Comparison of ENCODE assay signal across 8 cellular contexts in the genomic region with DNA sequence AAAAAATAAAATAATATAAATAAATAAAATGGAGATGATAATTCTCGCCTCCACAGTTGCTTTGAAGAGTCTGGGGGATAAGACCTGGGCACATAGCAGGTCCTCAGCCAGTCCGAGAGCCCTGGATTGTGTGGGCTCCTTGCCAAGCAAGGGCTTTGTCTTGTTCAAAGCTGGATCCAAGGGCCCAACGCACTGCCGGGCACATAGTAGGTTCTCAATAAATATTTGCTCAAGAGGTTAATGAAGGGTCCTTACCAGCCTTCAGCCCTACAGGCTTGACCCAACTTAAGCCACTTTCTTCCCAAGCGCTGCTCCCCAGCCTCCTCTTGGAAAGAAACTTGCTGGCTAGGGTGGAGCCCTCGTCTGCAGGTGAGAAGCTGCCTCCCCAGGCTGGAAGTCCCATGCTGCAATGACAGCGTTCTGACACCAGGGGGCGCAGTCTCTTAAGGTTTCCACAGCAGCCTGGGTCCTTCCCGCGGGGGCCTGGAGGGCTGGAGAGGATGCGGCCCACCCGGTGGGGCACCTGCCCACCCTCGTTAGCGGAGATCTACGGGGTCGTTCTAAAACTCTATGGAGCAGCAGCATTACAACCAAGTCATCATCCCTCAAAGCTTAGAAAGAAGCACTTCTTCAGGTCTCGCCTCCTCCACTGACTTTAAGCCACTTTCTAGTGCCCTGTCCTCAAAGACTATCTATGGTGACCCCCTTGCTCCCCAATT.
DNase-seq lines count a peak whose midpoint lies in the region; ATAC-seq and TF ChIP-seq lines count a peak whose summit lies in the region.

No MANE protein-coding gene starts in this region.

- DNase-seq in BE2C: peak; percentile 75
- peak; percentile 34 to 86 for DNase-seq in HAP-1 (ENCODE audit: low spot score in 2 of 2)
- peak; percentile 83 for DNase-seq in NCI-H69 (lab: John Stamatoyannopoulos, UW)
- DNase-seq in activated CD4-positive, alpha-beta T cell treated with anti-CD3 and anti-CD28 coated beads, Interleukin-2, amount 50 U/mL, for 24 hours (ENCODE audit: low read depth in 1 of 2, low spot score in 1 of 2): peak; percentile 78 to 81
- DNase-seq in dermis blood vessel endothelial cell: peak; percentile 86
- DNase-seq in lung microvascular endothelial cell (ENCODE audit: low read depth in 2 of 2): peak; percentile 69 to 83
- peak; percentile 49 to 51 for DNase-seq in stimulated activated CD8-positive, alpha-beta memory T cell treated with anti-CD3 and anti-CD28 coated beads, Interleukin-15, amount 100 ng/mL, for 4 hours (ENCODE audit: low read depth in 2 of 2)

- in situ Hi-C loops in HAP-1 (cut with MboI; ENCODE audit: low sequenced_read_pairs): no loop called here

- TF ChIP-seq CTCF in BE2C (IDR thresholded peaks at IDR 0.05; ENCODE audit: low read depth, low read length): peak; percentile 89

- H3K27me3 ChIP-seq in BE2C: no peaks in the 10 kb centered on the region
- H3K27me3 ChIP-seq in HAP-1 (ENCODE audit: low read depth): no peaks in the 10 kb centered on the region

- H3K9me3 ChIP-seq in BE2C: no peaks in the 10 kb centered on the region
- H3K9me3 ChIP-seq in HAP-1: no peaks in the 10 kb centered on the region

- H3K36me3 ChIP-seq in BE2C (no peaks in the 10 kb centered on the region), HAP-1 (replicated peaks) (no peaks in the 10 kb centered on the region)

- no peaks in the 10 kb centered on the region for H3K4me1 ChIP-seq in BE2C
- peaks cover 2% of the 10 kb centered on the region for H3K4me1 ChIP-seq in HAP-1

- no peak overlapping the region for H3K4me3 ChIP-seq in BE2C (ENCODE audit: low read depth, low read length)
- H3K4me3 ChIP-seq in HAP-1: no peak overlapping the region

- no peak for ATAC-seq in GM21515 (IDR thresholded peaks at IDR 0.05; ENCODE audit: unreplicated experiment)
